ENCODE assay signal across 8 cellular contexts in genomic region chr20:53547664-53548239, GRCh38. TPM values are rescaled to one million over a fixed set of nuclear protein-coding genes. Genes with fewer than 3 reads are reported as not detected.
DNase-seq lines count a peak whose midpoint lies in the region; ATAC-seq and TF ChIP-seq lines count a peak whose summit lies in the region.

No MANE protein-coding gene starts in this region.

- no peak overlapping the region; the same call in 1 of the 2 replicates for H3K18ac ChIP-seq in IMR-90 (ENCODE audit: low read depth, low read length)

- POLR2A ChIA-PET in IMR-90 (lab: Charles Lee; ENCODE audit: unreplicated experiment) = interaction anchor here (0.8 kb wide), 1 partner anchor 397 kb away, joined by 3 read pairs; no protein-coding TSS in a partner anchor

- no peaks in the 10 kb centered on the region for H3K9me3 ChIP-seq in IMR-90 (ENCODE audit: control insufficient read depth, insufficient read depth, low read length)
- peaks cover 3% of the 10 kb centered on the region for H3K9me3 ChIP-seq in adipocyte (ENCODE audit: control insufficient read depth, low read length)
- no peaks in the 10 kb centered on the region for H3K9me3 ChIP-seq in left ventricle myocardium inferior (replicated peaks)

- no peak overlapping the region for H4K8ac ChIP-seq in IMR-90 (ENCODE audit: low read depth in 2 of 2, low read length in 2 of 2)

- no TSS peak for BruUV-seq in IMR-90 (replicated peaks; lab: Mats Ljungman, UMichigan)

- no peaks in the 10 kb centered on the region for H4K20me1 ChIP-seq in IMR-90 (ENCODE audit: insufficient read depth, low read length)

- no peak overlapping the region for H3K56ac ChIP-seq in IMR-90 (ENCODE audit: extremely low read depth, insufficient read depth, low read length)

- H3K4me2 ChIP-seq in IMR-90 (ENCODE audit: low read depth, low read length) = no peak overlapping the region; the same call in 1 of the 2 replicates

- no peak overlapping the region for H3K23ac ChIP-seq in IMR-90 (ENCODE audit: low read depth, low read length)

- no peak overlapping the region for H3K4ac ChIP-seq in IMR-90 (ENCODE audit: low read depth, low read length)

- CTCF ChIA-PET in IMR-90 (lab: Yijun Ruan, JAX) = interaction anchor here (0.5 to 1.7 kb wide), 10 partner anchors 9 to 1308 kb away, joined by 3 to 14 read pairs (median 3); no protein-coding TSS in a partner anchor

- H3K27ac ChIP-seq in IMR-90 (ENCODE audit: insufficient read depth, low read length) (no peak overlapping the region), left ventricle myocardium inferior (replicated peaks) (no peak overlapping the region)

- H2BK20ac ChIP-seq in IMR-90 (ENCODE audit: low read depth, low read length) = no peak overlapping the region

- WGBS in IMR-90 (ENCODE audit: extremely low coverage in 2 of 2, insufficient read length in 1 of 2), 2 experiments = no CpG with 5 or more reads among the region's 7 CpGs

- intact Hi-C loops in IMR-90 (cut with micrococcal nuclease) = loop anchor here (1.0 to 10.0 kb wide), 5 partner anchors 333 to 1419 kb away; no protein-coding TSS in a partner anchor
- intact Hi-C loops in left ventricle myocardium inferior (cut with micrococcal nuclease) = loop anchor here (5.0 kb wide), 1 partner anchor 390 kb away; no protein-coding TSS in a partner anchor

- peak; percentile 94 for ATAC-seq in IMR-90 (ENCODE audit: low read depth)

- no peak overlapping the region for H2BK15ac ChIP-seq in IMR-90 (ENCODE audit: low read depth, low read length)

- dilution Hi-C loops in IMR-90 (cut with HindIII; ENCODE audit: low sequenced_read_pairs, unreplicated experiment) = no loop called here

- H3K27me3 ChIP-seq in IMR-90 (ENCODE audit: control insufficient read depth, insufficient read depth, low read length) (no peaks in the 10 kb centered on the region), adipocyte (replicated peaks; ENCODE audit: control insufficient read depth, insufficient read depth, low read length) (no peaks in the 10 kb centered on the region), left ventricle myocardium inferior (ENCODE audit: low read depth) (no peaks in the 10 kb centered on the region)

- peak overlapping the region; percentile 39; the same call in 1 of the 2 replicates for H3K9ac ChIP-seq in IMR-90 (ENCODE audit: low read depth, low read length)
- peak overlapping the region; percentile 16 for H3K9ac ChIP-seq in adipocyte (ENCODE audit: low read length)

- no peak overlapping the region for H3K14ac ChIP-seq in IMR-90 (replicated peaks; ENCODE audit: low read depth, low read length)

- no peak overlapping the region for H4K5ac ChIP-seq in IMR-90 (ENCODE audit: low read depth, low read length)

- H2AK5ac ChIP-seq in IMR-90 (ENCODE audit: low read depth, low read length) = no peak overlapping the region

- H2BK5ac ChIP-seq in IMR-90 (ENCODE audit: low read depth, low read length, poor library complexity, severe bottlenecking) = no peak overlapping the region

- no peaks in the 10 kb centered on the region for H3K79me1 ChIP-seq in IMR-90 (ENCODE audit: low read depth in 1 of 2, low read length in 2 of 2)

- peaks cover 6% of the 10 kb centered on the region for H3K4me1 ChIP-seq in IMR-90 (ENCODE audit: control insufficient read depth, insufficient read depth, low read length)
- peaks cover 10% of the 10 kb centered on the region for H3K4me1 ChIP-seq in adipocyte (ENCODE audit: control insufficient read depth, insufficient read depth, low read length)
- peaks cover 9% of the 10 kb centered on the region for H3K4me1 ChIP-seq in left ventricle myocardium inferior

- H2AFZ ChIP-seq in IMR-90 (replicated peaks; ENCODE audit: low read length, poor library complexity) = peak overlapping the region; percentile 54

- no peaks in the 10 kb centered on the region for H3K36me3 ChIP-seq in IMR-90 (ENCODE audit: control insufficient read depth, insufficient read depth, low read length)
- no peaks in the 10 kb centered on the region for H3K36me3 ChIP-seq in adipocyte (ENCODE audit: control insufficient read depth, insufficient read depth, low read length, severe bottlenecking)
- H3K36me3 ChIP-seq in left ventricle myocardium inferior = no peaks in the 10 kb centered on the region

- H3K4me3 ChIP-seq in IMR-90 (ENCODE audit: insufficient read depth, low read depth, low read length) (no peak overlapping the region), adipocyte (ENCODE audit: low read length) (no peak overlapping the region), left ventricle myocardium inferior (no peak overlapping the region), retinal pigment epithelial cell (ENCODE audit: low read length) (no peak overlapping the region)

- H2BK120ac ChIP-seq in IMR-90 (ENCODE audit: low read depth, low read length) = no peak overlapping the region

- TF ChIP-seq POLR2A in IMR-90 (IDR thresholded peaks at IDR 0.05; ENCODE audit: low read depth, low read length) = no peak

- TF ChIP-seq RAD21 in IMR-90 (IDR thresholded peaks at IDR 0.05; ENCODE audit: low read length) = peak; percentile 92

- peak; percentile 93 for TF ChIP-seq CTCF in IMR-90 (conservative IDR thresholded peaks at IDR 0.05; ENCODE audit: low read depth, low read length)
- TF ChIP-seq CTCF in left ventricle myocardium inferior (IDR thresholded peaks at IDR 0.05; ENCODE audit: borderline replicate concordance) = peak; percentile 88
- TF ChIP-seq CTCF in retinal pigment epithelial cell (conservative IDR thresholded peaks at IDR 0.05; ENCODE audit: low read depth, low read length) = peak; percentile 91

- H2AK9ac ChIP-seq in IMR-90 (replicated peaks; ENCODE audit: low read depth, low read length, poor library complexity) = no peak overlapping the region

- DNase-seq in EL (peak; percentile 55), IMR-90 (peak; percentile 76), NOMO-1 treated with dmso at 0.1 percent for 144 hours (lab: John Stamatoyannopoulos, UW; ENCODE audit: unreplicated experiment) (peak; percentile 25), adipocyte (ENCODE audit: low read depth) (peak; percentile 81), left ventricle myocardium inferior (no peak), retinal pigment epithelial cell (ENCODE audit: low read depth) (peak; percentile 24), mesenteric fat pad (ENCODE audit: low spot score) (no peak), NK-92 (lab: John Stamatoyannopoulos, UW; ENCODE audit: unreplicated experiment) (no peak)

- no peaks in the 10 kb centered on the region for H3K9me1 ChIP-seq in IMR-90 (ENCODE audit: insufficient read depth, low read length)

- no peak overlapping the region for H4K91ac ChIP-seq in IMR-90 (ENCODE audit: insufficient read depth, low read depth, low read length)

- in situ Hi-C loops in IMR-90 (cut with MboI; ENCODE audit: low sequenced_read_pairs) = loop anchor here (5.0 to 10.0 kb wide), 2 partner anchors 400 to 1233 kb away; no protein-coding TSS in a partner anchor

TF ChIP-seq in IMR-90, 13 proteins besides CTCF, POLR2A, EP300 and RAD21:
- no peak for TF ChIP-seq FOS (IDR thresholded peaks at IDR 0.05; ENCODE audit: low read depth, low read length)
- TF ChIP-seq MAZ (IDR thresholded peaks at IDR 0.05; ENCODE audit: borderline replicate concordance, low read depth, low read length) = no peak
- TF ChIP-seq NFE2L2 (IDR thresholded peaks at IDR 0.05; ENCODE audit: low read depth, low read length) = no peak
- TF ChIP-seq RFX5 (IDR thresholded peaks at IDR 0.05; ENCODE audit: low read depth, low read length) = no peak
- no peak for TF ChIP-seq CHD1 (IDR thresholded peaks at IDR 0.05; ENCODE audit: low read depth, low read length)
- TF ChIP-seq MAFK (IDR thresholded peaks at IDR 0.05; ENCODE audit: low read depth, low read length) = no peak
- no peak for TF ChIP-seq MXI1 (IDR thresholded peaks at IDR 0.05; ENCODE audit: borderline replicate concordance, low read depth, low read length)
- TF ChIP-seq SMC3 (IDR thresholded peaks at IDR 0.05; ENCODE audit: low read depth, low read length) = peak; percentile 89
- peak; percentile 19; the same call in 1 of the 2 replicates for TF ChIP-seq CEBPB (IDR thresholded peaks at IDR 0.05; ENCODE audit: low read depth, low read length)
- TF ChIP-seq USF2 (IDR thresholded peaks at IDR 0.05; ENCODE audit: low read depth, low read length) = no peak
- no peak for TF ChIP-seq RCOR1 (IDR thresholded peaks at IDR 0.05; ENCODE audit: insufficient replicate concordance, low read length)
- TF ChIP-seq BHLHE40 (IDR thresholded peaks at IDR 0.05; ENCODE audit: low read depth, low read length) = no peak
- TF ChIP-seq ELK1 (IDR thresholded peaks at IDR 0.05; ENCODE audit: borderline replicate concordance, low read depth, low read length) = no peak

RNA-seq across cellular contexts. Expression of gene ZNF217, which starts 45.9 kb away (rescaled TPM):
- total RNA-seq in IMR-90 (2012; rRNA removed) = 25.8 and 27.8 TPM in 2 replicates
- 6.9 and 9.1 TPM in 2 replicates for polyA plus RNA-seq in IMR-90 (2012; rRNA removed)
- 2.4 and 4.1 TPM in 2 replicates for polyA plus RNA-seq in IMR-90 (2012; cell fraction: cytosol; rRNA removed)
- polyA plus RNA-seq in IMR-90 (2012; cell fraction: nucleus; rRNA removed; ENCODE audit: low replicate concordance) = 3.4 and 8.6 TPM in 2 replicates
- 5.4 TPM for total RNA-seq in left ventricle myocardium inferior
- 61.4 TPM for total RNA-seq in mesenteric fat pad

Comparison
In these comparisons a context has a peak if more than half of its experiments do, and no peak if none do; other contexts are left out.
1. DNase-seq: peak in EL (single experiment), IMR-90 (single experiment), NOMO-1 treated with dmso at 0.1 percent for 144 hours (single experiment), adipocyte (single experiment) and retinal pigment epithelial cell (single experiment); none in left ventricle myocardium inferior (single experiment), mesenteric fat pad (single experiment) and NK-92 (single experiment).
2. Peak in every context shown above with its lines, with median percentiles within 50 percentile points of each other: CTCF ChIP-seq.